ENCODE assay signal across 8 cellular contexts in genomic region chr12:95789126-95790024, GRCh38. TPM values are rescaled to one million over a fixed set of nuclear protein-coding genes. Genes with fewer than 3 reads are reported as not detected.
A peak's percentile ranks its signal among the peaks of the same experiment; 100 is the strongest.
DNase-seq lines count a peak whose midpoint lies in the region; ATAC-seq and TF ChIP-seq lines count a peak whose summit lies in the region.

No MANE protein-coding gene starts in this region.

- peaks cover 0 to 21% (median 4%) of the 10 kb centered on the region in 9 donors for H3K36me3 ChIP-seq in heart left ventricle
- H3K36me3 ChIP-seq in psoas muscle (ENCODE audit: insufficient read depth in 1 of 2, low read depth in 1 of 2) = no peaks in the 10 kb centered on the region

- H3K27ac ChIP-seq in heart left ventricle (peak overlapping the region; percentile 75 to 93 (median 88)), psoas muscle (no peak overlapping the region)

- H3K4me3 ChIP-seq in heart left ventricle = peak overlapping the region; percentile 66 to 94 (median 88)
- H3K4me3 ChIP-seq in psoas muscle = peak overlapping the region; percentile 77

- ATAC-seq in activated CD8-positive, alpha-beta memory T cell treated with anti-CD3 and anti-CD28 coated beads, Interleukin-2, amount 10 ng/mL, durations not matched to agents 7 days and 5 days = peak; percentile 12
- ATAC-seq in heart left ventricle (peak; percentile 16 to 56 (median 35)), psoas muscle (peak in 3 of 4 donors; percentile 10 to 36 (median 35))

- H3K4me1 ChIP-seq in heart left ventricle (peaks cover 5 to 57% (median 31%) of the 10 kb centered on the region in 12 donors), psoas muscle (no peaks in the 10 kb centered on the region)

- H3K4me3 Mint-ChIP-seq in activated CD8-positive, alpha-beta memory T cell treated with anti-CD3 and anti-CD28 coated beads, Interleukin-2, amount 10 ng/mL, durations not matched to agents 7 days and 5 days = peak overlapping the region; percentile 36

- peak in 1 of 12 donors; percentile 17 for TF ChIP-seq CTCF in heart left ventricle (IDR thresholded peaks at IDR 0.05)
- TF ChIP-seq CTCF in psoas muscle (IDR thresholded peaks at IDR 0.05) = no peak
- TF ChIP-seq CTCF in GM20000 (IDR thresholded peaks at IDR 0.05; ENCODE audit: extremely low read depth, missing control alignments) = no peak

- DNase-seq in stimulated activated CD4-positive, alpha-beta T cell treated with anti-CD3 and anti-CD28 coated beads, Interleukin-15, amount 100 ng/mL, for 24 hours = peak; percentile 8
- DNase-seq in stimulated activated CD4-positive, alpha-beta T cell treated with anti-CD3 and anti-CD28 coated beads, Interleukin-2, amount 100 ng/mL, for 48 hours = no peak
- no peak for DNase-seq in activated CD8-positive, alpha-beta memory T cell treated with anti-CD3 and anti-CD28 coated beads, Interleukin-2, amount 10 ng/mL, durations not matched to agents 7 days and 5 days
- peak; percentile 38 to 70 (median 62) for DNase-seq in heart left ventricle
- peak; percentile 21 to 63 for DNase-seq in psoas muscle
- DNase-seq in KBM-7 = no peak
- no peak for DNase-seq in GM20000 (ENCODE audit: low spot score)
- DNase-seq in UCSD-AML1 (lab: John Stamatoyannopoulos, UW; ENCODE audit: unreplicated experiment) = no peak

- WGBS in heart left ventricle, 4 donors = 10 to 16% (median 11%) methylated on average over 33 to 39 of the region's 39 CpGs
- 5 to 11% (median 6%) methylated on average over 37 to 39 of the region's 39 CpGs for WGBS in psoas muscle, 3 donors

- H3K27ac Mint-ChIP-seq in activated CD8-positive, alpha-beta memory T cell treated with anti-CD3 and anti-CD28 coated beads, Interleukin-2, amount 10 ng/mL, durations not matched to agents 7 days and 5 days = no peak overlapping the region

- H3K9me3 ChIP-seq in heart left ventricle (no peaks in the 10 kb centered on the region), psoas muscle (no peaks in the 10 kb centered on the region)

- peaks cover 11% of the 10 kb centered on the region for H3K4me1 Mint-ChIP-seq in activated CD8-positive, alpha-beta memory T cell treated with anti-CD3 and anti-CD28 coated beads, Interleukin-2, amount 10 ng/mL, durations not matched to agents 7 days and 5 days

- intact Hi-C loops in heart left ventricle (cut with DNase I) (loop anchor here in 5 of 10 donors (5.0 to 10.0 kb wide), 5 partner anchors 52 to 197 kb away; no protein-coding TSS in a partner anchor), psoas muscle (cut with DNase I) (no loop called here)

- no peak for TF ChIP-seq POLR2A in heart left ventricle (IDR thresholded peaks at IDR 0.05)

- H3K27me3 Mint-ChIP-seq in activated CD8-positive, alpha-beta memory T cell treated with anti-CD3 and anti-CD28 coated beads, Interleukin-2, amount 10 ng/mL, durations not matched to agents 7 days and 5 days = peaks cover 84% of the 10 kb centered on the region

- no peaks in the 10 kb centered on the region for H3K36me3 Mint-ChIP-seq in activated CD8-positive, alpha-beta memory T cell treated with anti-CD3 and anti-CD28 coated beads, Interleukin-2, amount 10 ng/mL, durations not matched to agents 7 days and 5 days

- CTCF ChIA-PET in activated CD8-positive, alpha-beta memory T cell treated with anti-CD3 and anti-CD28 coated beads, Interleukin-2, amount 10 ng/mL, durations not matched to agents 7 days and 5 days (lab: Charles Lee) = no interaction called here

- peaks cover 0 to 39% (median 0%) of the 10 kb centered on the region in 9 donors for H3K27me3 ChIP-seq in heart left ventricle
- peaks cover 0 to 61% (median 8%) of the 10 kb centered on the region in 3 donors for H3K27me3 ChIP-seq in psoas muscle (ENCODE audit: insufficient read depth in 3 of 3, low read length in 2 of 3)

- in situ Hi-C loops in KBM-7 (cut with MboI; ENCODE audit: low pct_unique_long_range_greater_than_20kb, low sequenced_read_pairs) = no loop called here

- no peaks in the 10 kb centered on the region for H3K9me3 Mint-ChIP-seq in activated CD8-positive, alpha-beta memory T cell treated with anti-CD3 and anti-CD28 coated beads, Interleukin-2, amount 10 ng/mL, durations not matched to agents 7 days and 5 days (ENCODE audit: low read depth)

RNA-seq across cellular contexts. Expression of gene NTN4, which starts 1.2 kb away (rescaled TPM):
- not detected for total RNA-seq in activated CD8-positive, alpha-beta memory T cell treated with anti-CD3 and anti-CD28 coated beads, Interleukin-2, amount 10 ng/mL, durations not matched to agents 7 days and 5 days
- total RNA-seq in heart left ventricle (100 to 1,000 TPM in 1 of 9 donors, 10 to 100 TPM in 8; 58.4 to 116 (median 71.5) TPM), psoas muscle (10 to 100 TPM in 1 of 4 donors, 1 to 10 TPM in 3; 3.9 to 13.3 (median 5.4) TPM)
- polyA plus RNA-seq in heart left ventricle (10 to 100 TPM; 23.9 to 27.8 TPM), psoas muscle (1 to 10 TPM; 2.9 to 4.3 (median 3.8) TPM)

Comparison
In these comparisons a context has a peak if more than half of its experiments do, and no peak if none do; other contexts are left out.
1. DNase-seq: peak in stimulated activated CD4-positive, alpha-beta T cell treated with anti-CD3 and anti-CD28 coated beads, Interleukin-15, amount 100 ng/mL, for 24 hours (single experiment), heart left ventricle (5 of 5) and psoas muscle (2 of 2); none in stimulated activated CD4-positive, alpha-beta T cell treated with anti-CD3 and anti-CD28 coated beads, Interleukin-2, amount 100 ng/mL, for 48 hours (0 of 2), activated CD8-positive, alpha-beta memory T cell treated with anti-CD3 and anti-CD28 coated beads, Interleukin-2, amount 10 ng/mL, durations not matched to agents 7 days and 5 days (single experiment), KBM-7 (single experiment), GM20000 (single experiment) and UCSD-AML1 (single experiment).
2. RNA of gene NTN4, which starts 1.2 kb away (total RNA-seq): 58.4 to 116 TPM in heart left ventricle and 3.9 to 13.3 TPM in psoas muscle; not detected in activated CD8-positive, alpha-beta memory T cell treated with anti-CD3 and anti-CD28 coated beads, Interleukin-2, amount 10 ng/mL, durations not matched to agents 7 days and 5 days; every median in the first group is over 4 times any median in the second.
3. Peak in every context shown above with its lines, with median percentiles within 50 percentile points of each other: ATAC-seq.